Comparison of ENCODE assay signal across 1 cellular context in the genomic region with DNA sequence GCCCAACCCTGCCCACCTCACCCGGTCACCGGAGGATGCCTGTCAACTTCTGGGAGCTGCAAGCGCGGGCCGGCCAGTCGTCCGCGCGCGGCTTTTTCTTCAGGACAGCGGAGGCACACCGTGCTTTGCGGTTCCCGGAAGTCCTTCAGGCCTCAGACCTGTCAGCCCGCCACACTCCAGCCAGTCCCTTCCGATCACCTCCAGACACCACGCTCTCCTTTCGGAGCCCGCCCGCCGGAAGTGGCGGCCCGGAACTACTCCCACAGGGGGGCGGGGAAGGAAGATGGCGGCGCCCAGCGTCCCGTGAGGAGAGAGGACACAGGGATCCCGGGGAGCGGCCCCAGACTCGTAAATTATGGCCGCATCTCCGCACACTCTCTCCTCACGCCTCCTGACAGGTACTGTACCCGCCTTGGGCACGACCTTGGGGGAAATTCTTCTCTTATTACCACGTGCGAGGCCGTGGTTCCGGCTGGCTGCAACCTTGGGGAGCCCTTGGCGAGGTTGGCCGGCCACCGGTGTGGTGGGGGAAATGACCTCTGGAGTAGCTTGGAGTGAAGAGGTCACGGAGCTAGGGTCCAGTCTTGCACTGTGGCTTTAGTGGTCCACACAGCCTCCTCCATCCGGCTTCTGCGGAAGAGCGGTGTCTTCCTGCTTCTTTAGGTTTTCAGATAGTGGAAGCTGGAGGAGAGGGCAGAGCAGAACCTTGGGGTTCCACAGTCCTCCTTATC.
A peak's percentile ranks its signal among the peaks of the same experiment; 100 is the strongest.
TF ChIP-seq lines count a peak whose summit lies in the region.

A gene (plus strand): TSS at position 254 of the 731 bp plus-strand sequence. CDS start 102 bp downstream, at position 356.

TF ChIP-seq in HepG2, 621 proteins besides CTCF, POLR2A, EP300 and RAD21 (continued from another document):
- TF ChIP-seq, protein P1, sequence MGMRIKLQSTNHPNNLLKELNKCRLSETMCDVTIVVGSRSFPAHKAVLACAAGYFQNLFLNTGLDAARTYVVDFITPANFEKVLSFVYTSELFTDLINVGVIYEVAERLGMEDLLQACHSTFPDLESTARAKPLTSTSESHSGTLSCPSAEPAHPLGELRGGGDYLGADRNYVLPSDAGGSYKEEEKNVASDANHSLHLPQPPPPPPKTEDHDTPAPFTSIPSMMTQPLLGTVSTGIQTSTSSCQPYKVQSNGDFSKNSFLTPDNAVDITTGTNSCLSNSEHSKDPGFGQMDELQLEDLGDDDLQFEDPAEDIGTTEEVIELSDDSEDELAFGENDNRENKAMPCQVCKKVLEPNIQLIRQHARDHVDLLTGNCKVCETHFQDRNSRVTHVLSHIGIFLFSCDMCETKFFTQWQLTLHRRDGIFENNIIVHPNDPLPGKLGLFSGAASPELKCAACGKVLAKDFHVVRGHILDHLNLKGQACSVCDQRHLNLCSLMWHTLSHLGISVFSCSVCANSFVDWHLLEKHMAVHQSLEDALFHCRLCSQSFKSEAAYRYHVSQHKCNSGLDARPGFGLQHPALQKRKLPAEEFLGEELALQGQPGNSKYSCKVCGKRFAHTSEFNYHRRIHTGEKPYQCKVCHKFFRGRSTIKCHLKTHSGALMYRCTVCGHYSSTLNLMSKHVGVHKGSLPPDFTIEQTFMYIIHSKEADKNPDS (CRISPR knock-in tag; IDR thresholded peaks at IDR 0.05), result no peak
- TF ChIP-seq NFKBIZ (CRISPR knock-in tag; IDR thresholded peaks at IDR 0.05), result 0 out of 2 replicates have a peak, but pooled peaks have one; percentile 36
- TF ChIP-seq MAZ (IDR thresholded peaks at IDR 0.05; ENCODE audit: borderline replicate concordance, low read depth, low read length), result peak; percentile 61; the same call in 1 of the 2 replicates
- peak; percentile 78 for TF ChIP-seq MAZ (CRISPR knock-in tag; IDR thresholded peaks at IDR 0.05; ENCODE audit: low read depth)
- TF ChIP-seq ZNF432 (CRISPR knock-in tag; IDR thresholded peaks at IDR 0.05; ENCODE audit: borderline replicate concordance), result no peak
- no peak for TF ChIP-seq NFIC (IDR thresholded peaks at IDR 0.05; ENCODE audit: low read length)
- peak; percentile 98 for TF ChIP-seq POLR2G (IDR thresholded peaks at IDR 0.05; ENCODE audit: low read depth, low read length)
- no peak; the same call in 1 of the 2 replicates for TF ChIP-seq DNMT1 (CRISPR knock-in tag; IDR thresholded peaks at IDR 0.05)
- TF ChIP-seq PAWR (CRISPR knock-in tag; IDR thresholded peaks at IDR 0.05; ENCODE audit: borderline replicate concordance), result no peak
- TF ChIP-seq, protein P2, sequence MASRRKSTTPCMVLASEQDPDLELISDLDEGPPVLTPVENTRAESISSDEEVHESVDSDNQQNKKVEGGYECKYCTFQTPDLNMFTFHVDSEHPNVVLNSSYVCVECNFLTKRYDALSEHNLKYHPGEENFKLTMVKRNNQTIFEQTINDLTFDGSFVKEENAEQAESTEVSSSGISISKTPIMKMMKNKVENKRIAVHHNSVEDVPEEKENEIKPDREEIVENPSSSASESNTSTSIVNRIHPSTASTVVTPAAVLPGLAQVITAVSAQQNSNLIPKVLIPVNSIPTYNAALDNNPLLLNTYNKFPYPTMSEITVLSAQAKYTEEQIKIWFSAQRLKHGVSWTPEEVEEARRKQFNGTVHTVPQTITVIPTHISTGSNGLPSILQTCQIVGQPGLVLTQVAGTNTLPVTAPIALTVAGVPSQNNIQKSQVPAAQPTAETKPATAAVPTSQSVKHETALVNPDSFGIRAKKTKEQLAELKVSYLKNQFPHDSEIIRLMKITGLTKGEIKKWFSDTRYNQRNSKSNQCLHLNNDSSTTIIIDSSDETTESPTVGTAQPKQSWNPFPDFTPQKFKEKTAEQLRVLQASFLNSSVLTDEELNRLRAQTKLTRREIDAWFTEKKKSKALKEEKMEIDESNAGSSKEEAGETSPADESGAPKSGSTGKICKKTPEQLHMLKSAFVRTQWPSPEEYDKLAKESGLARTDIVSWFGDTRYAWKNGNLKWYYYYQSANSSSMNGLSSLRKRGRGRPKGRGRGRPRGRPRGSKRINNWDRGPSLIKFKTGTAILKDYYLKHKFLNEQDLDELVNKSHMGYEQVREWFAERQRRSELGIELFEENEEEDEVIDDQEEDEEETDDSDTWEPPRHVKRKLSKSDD (CRISPR knock-in tag; IDR thresholded peaks at IDR 0.05; ENCODE audit: low read depth), result peak; percentile 49; the same call in 1 of the 2 replicates
